28 cellular contexts compared by ENCODE assay signal in the genomic region with DNA sequence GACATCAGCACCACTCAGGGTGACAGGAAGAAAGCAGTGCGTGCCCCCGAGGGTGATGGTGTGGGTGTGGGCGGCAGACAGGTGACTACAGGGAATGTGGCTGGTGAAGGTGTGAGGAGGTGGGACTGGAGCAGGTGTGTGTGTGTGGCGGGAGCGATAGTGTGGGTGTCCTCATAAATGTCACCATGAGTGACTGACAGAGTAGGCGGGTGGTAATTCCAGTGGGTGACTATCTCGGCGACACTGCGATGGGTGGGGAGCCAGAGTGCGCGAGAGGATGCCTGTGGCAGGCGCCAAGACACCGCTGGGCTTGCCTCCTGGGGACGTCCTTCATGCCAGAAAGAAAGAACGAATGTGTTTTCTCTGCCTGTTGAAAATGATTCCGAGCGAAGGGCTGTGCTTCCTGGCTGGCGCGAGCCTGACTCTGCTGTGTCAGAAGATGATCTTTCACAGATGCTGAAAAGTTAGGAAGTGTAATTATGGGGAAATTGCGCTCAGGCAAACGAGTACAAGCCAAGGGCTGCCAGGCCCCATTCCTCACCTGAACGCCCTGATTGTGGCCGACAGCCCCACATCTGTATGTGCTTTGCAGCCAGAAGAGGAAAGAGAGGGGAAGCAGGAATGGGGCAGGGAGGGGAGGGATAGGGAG.
DNase-seq lines count a peak whose midpoint lies in the region; ATAC-seq, FAIRE-seq and TF ChIP-seq lines count a peak whose summit lies in the region.
"Had no signal": no experiment of that assay in that cellular context is flagged by ENCODE, and none has a peak within 500 bp of the region (broad histone marks: within the 10 kb centered on the region; RNA-seq: fewer than 3 reads in every experiment).

No MANE protein-coding gene starts in this region.

- H3K9me3 ChIP-seq in right atrium auricular region (no peaks in the 10 kb centered on the region), K562 (replicated peaks; ENCODE audit: control insufficient read depth, insufficient read depth, low read depth, low read length) (peaks cover 4% of the 10 kb centered on the region)
- H3K9me3 ChIP-seq: BE2C had no signal

- DNase-seq in Right ventricle myocardium inferior (ENCODE audit: missing footprints) = no peak
- DNase-seq in right atrium auricular region (ENCODE audit: low spot score) = no peak
- DNase-seq in K562 (ENCODE audit: extremely low read depth in 1 of 4, low spot score in 3 of 4) = no peak
- DNase-seq in head of caudate nucleus = peak in 40 of 42 donors; percentile 18 to 88 (median 54)
- no peak for DNase-seq in sciatic nerve (ENCODE audit: low spot score)
- no peak for DNase-seq in stimulated activated naive CD8-positive, alpha-beta T cell treated with anti-CD3 and anti-CD28 coated beads, Interleukin-15, Interleukin-2, amounts not matched to agents 100 U/mL and 50 U/mL, for 24 hours
- DNase-seq in hepatic stellate cell (ENCODE audit: low spot score) = no peak
- DNase-seq in activated CD8-positive, alpha-beta memory T cell treated with anti-CD3 and anti-CD28 coated beads, Interleukin-2, amount 50 U/mL, for 4 hours = no peak
- DNase-seq: 8988T; ACHN; BE2C; CD8-positive, alpha-beta memory T cell; DMS 273 treated with DMSO at 0.1 percent for 48 hours; DMS79; EL; GDM1; GM23248; KBM-7; MV-4-11; NCI-H1105; NCI-H2029; NCI-H446 treated with DMSO at 0.1 percent for 48 hours; NCI-H526; NCI-H82; NK-92 treated with Interleukin-12 subunit alpha and Interleukin-12 subunit beta, amount 100 ng/mL, for 24 hours; PC-3 had no signal

- H3K27me3 ChIP-seq in right atrium auricular region (no peaks in the 10 kb centered on the region), K562 (ENCODE audit: control insufficient read depth in 2 of 2, insufficient read depth in 2 of 2, low read length in 2 of 2) (peaks cover 5 to 35% of the 10 kb centered on the region in 2 experiments)
- H3K27me3 ChIP-seq: BE2C, SJSA1 had no signal

- intact Hi-C loops in Right ventricle myocardium inferior (cut with DNase I) = no loop called here
- intact Hi-C loops in K562 (cut with micrococcal nuclease) = no loop called here
- intact Hi-C loops in head of caudate nucleus (cut with DNase I) = no loop called here
- intact Hi-C loops in sciatic nerve (cut with DNase I) = no loop called here

- TF ChIP-seq EP300 in K562 (IDR thresholded peaks at IDR 0.05; ENCODE audit: low read length) = no peak

- H3K4me1 ChIP-seq in right atrium auricular region = peaks cover 0 to 3% of the 10 kb centered on the region in 2 donors
- H3K4me1 ChIP-seq in K562 (replicated peaks in 1 of 2; ENCODE audit: control insufficient read depth in 2 of 2, insufficient read depth in 2 of 2, low read length in 2 of 2) = no peaks in the 10 kb centered on the region
- H3K4me1 ChIP-seq: BE2C, SJSA1 had no signal

- H3K36me3 ChIP-seq in right atrium auricular region (no peaks in the 10 kb centered on the region), K562 (ENCODE audit: control insufficient read depth, insufficient read depth, low read length) (no peaks in the 10 kb centered on the region)
- H3K36me3 ChIP-seq: BE2C, SJSA1 had no signal

- no peak overlapping the region for H3K9ac ChIP-seq in K562 (ENCODE audit: insufficient read depth in 1 of 2, low read depth in 2 of 2, low read length in 2 of 2)
- H3K9ac ChIP-seq: GM23248 had no signal

- H3K79me2 ChIP-seq in K562 (ENCODE audit: control insufficient read depth, insufficient read depth, low read length) = no peaks in the 10 kb centered on the region

- WGBS in K562 (ENCODE audit: insufficient coverage, low coverage, missing lambda C conversion rate) = 3% methylated on average over 21 of the region's 23 CpGs

- no TSS peak for BruUV-seq in K562 (replicated peaks; lab: Mats Ljungman, UMichigan)

- no peaks in the 10 kb centered on the region for H4K20me1 ChIP-seq in K562 (replicated peaks; ENCODE audit: control insufficient read depth, insufficient read depth, low read length)

- no peak overlapping the region for H3K4me3 ChIP-seq in right atrium auricular region
- no peak overlapping the region for H3K4me3 ChIP-seq in K562
- H3K4me3 ChIP-seq: GM12878, GM23248, SJSA1 had no signal

- no peaks in the 10 kb centered on the region for H3K9me1 ChIP-seq in K562 (ENCODE audit: control insufficient read depth, insufficient read depth, low read length)

- H3K27ac ChIP-seq in right atrium auricular region = no peak overlapping the region
- H3K27ac ChIP-seq in K562 (ENCODE audit: extremely low read depth, low read depth, low read length) = no peak overlapping the region
- H3K27ac ChIP-seq: GM23248, SJSA1 had no signal

- POLR2A ChIA-PET in K562 (lab: Yijun Ruan, JAX) = interaction anchor here (0.6 kb wide), 1 partner anchor 1922 kb away, joined by 3 read pairs; no protein-coding TSS in a partner anchor

- H3K4me2 ChIP-seq in K562 (ENCODE audit: insufficient read depth, low read length) = no peak overlapping the region

- FAIRE-seq in K562 (lab: Jason Lieb, UNC) = no peak
- FAIRE-seq: GM12878 had no signal

- in situ Hi-C loops in K562 (cut with MboI) = no loop called here

- H2AFZ ChIP-seq in K562 (ENCODE audit: low read depth, low read length) = no peak overlapping the region
- H2AFZ ChIP-seq: GM23248 had no signal

- TF ChIP-seq CTCF in right atrium auricular region (IDR thresholded peaks at IDR 0.05) (no peak), K562 (IDR thresholded peaks at IDR 0.05 in 2 of 3, conservative IDR thresholded peaks at IDR 0.05 in 1 of 3; ENCODE audit: insufficient read depth in 2 of 3, low read depth in 1 of 3, low read length in 3 of 3) (no peak)

- TF ChIP-seq RAD21 in K562 (CRISPR knock-in tag; conservative IDR thresholded peaks at IDR 0.05 in 1 of 2, IDR thresholded peaks at IDR 0.05 in 1 of 2) = no peak

- ATAC-seq in Right ventricle myocardium inferior (peak; percentile 6), K562 (no peak), sciatic nerve (peak; percentile 33)
- ATAC-seq in stimulated activated naive CD8-positive, alpha-beta T cell treated with anti-CD3 and anti-CD28 coated beads, Interleukin-15, Interleukin-2, amounts not matched to agents 100 U/mL and 50 U/mL, for 24 hours = no peak
- ATAC-seq: GM12878, PC-3 had no signal

- CTCF ChIA-PET in K562 (lab: Yijun Ruan, JAX; ENCODE audit: low intra/inter-chr PET ratio) = no interaction called here

- no peak for TF ChIP-seq POLR2A in K562 (conservative IDR thresholded peaks at IDR 0.05)

TF ChIP-seq in K562, 482 proteins besides CTCF, POLR2A, EP300 and RAD21:
- TF ChIP-seq GTF2A2 (tag; IDR thresholded peaks at IDR 0.05) (no peak), TARDBP (IDR thresholded peaks at IDR 0.05) (no peak)
- TF ChIP-seq, protein P1, sequence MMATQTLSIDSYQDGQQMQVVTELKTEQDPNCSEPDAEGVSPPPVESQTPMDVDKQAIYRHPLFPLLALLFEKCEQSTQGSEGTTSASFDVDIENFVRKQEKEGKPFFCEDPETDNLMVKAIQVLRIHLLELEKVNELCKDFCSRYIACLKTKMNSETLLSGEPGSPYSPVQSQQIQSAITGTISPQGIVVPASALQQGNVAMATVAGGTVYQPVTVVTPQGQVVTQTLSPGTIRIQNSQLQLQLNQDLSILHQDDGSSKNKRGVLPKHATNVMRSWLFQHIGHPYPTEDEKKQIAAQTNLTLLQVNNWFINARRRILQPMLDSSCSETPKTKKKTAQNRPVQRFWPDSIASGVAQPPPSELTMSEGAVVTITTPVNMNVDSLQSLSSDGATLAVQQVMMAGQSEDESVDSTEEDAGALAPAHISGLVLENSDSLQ (IDR thresholded peaks at IDR 0.05) = peak; percentile 11; the same call in 1 of the 2 replicates

Comparison
In these comparisons a context has a peak if more than half of its experiments do, and no peak if none do; other contexts are left out.
1. ATAC-seq: peak in Right ventricle myocardium inferior (single experiment) and sciatic nerve (single experiment); none in K562 (single experiment) and stimulated activated naive CD8-positive, alpha-beta T cell treated with anti-CD3 and anti-CD28 coated beads, Interleukin-15, Interleukin-2, amounts not matched to agents 100 U/mL and 50 U/mL, for 24 hours (single experiment).
2. DNase-seq: peak in head of caudate nucleus (40 of 42); none in Right ventricle myocardium inferior (single experiment), right atrium auricular region (single experiment), K562 (0 of 4), sciatic nerve (single experiment), stimulated activated naive CD8-positive, alpha-beta T cell treated with anti-CD3 and anti-CD28 coated beads, Interleukin-15, Interleukin-2, amounts not matched to agents 100 U/mL and 50 U/mL, for 24 hours (single experiment), hepatic stellate cell (single experiment) and activated CD8-positive, alpha-beta memory T cell treated with anti-CD3 and anti-CD28 coated beads, Interleukin-2, amount 50 U/mL, for 4 hours (single experiment).